1 cellular context compared by ENCODE assay signal in the genomic region with DNA sequence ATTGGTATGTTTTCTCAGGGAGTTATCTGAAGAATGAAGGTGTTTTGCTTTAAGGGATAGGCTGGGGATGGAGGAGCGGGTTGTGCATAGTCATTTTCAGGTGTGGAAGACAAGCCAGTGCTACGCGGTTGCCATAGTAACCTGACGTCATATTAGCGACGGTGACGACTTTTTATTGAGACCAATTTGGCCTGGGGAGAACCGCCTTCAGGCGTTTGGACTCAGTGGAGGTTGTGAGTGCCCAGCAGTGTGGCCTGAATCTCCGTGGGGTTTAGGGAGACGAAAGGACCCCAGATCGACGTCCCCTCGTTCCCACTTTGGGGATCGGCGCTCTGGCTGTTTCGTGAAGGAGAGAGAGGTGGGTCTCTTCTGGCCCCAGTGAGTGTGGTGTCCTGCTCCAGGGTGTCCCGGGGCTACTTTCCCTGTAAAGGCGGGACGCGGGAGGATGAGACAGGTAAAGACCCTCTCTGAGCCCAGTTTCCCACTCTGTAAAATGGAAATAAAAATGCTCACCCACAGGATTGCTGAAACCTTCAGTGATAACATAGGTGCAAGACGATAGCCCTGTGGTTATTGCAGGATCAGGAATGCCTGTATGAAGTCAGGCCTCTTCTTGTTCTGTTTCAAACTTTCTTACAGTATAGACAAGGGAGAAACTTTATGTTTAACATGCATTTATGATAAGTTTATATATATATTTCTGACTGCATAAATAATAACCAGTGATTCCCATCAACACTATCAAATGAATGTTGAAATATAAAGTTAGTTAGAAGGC.
TF ChIP-seq lines count a peak whose summit lies in the region.

No MANE protein-coding gene starts in this region.

TF ChIP-seq in GM23338, 12 proteins besides CTCF, POLR2A, EP300 and RAD21 (continued from another document):
- TF ChIP-seq, protein P1, sequence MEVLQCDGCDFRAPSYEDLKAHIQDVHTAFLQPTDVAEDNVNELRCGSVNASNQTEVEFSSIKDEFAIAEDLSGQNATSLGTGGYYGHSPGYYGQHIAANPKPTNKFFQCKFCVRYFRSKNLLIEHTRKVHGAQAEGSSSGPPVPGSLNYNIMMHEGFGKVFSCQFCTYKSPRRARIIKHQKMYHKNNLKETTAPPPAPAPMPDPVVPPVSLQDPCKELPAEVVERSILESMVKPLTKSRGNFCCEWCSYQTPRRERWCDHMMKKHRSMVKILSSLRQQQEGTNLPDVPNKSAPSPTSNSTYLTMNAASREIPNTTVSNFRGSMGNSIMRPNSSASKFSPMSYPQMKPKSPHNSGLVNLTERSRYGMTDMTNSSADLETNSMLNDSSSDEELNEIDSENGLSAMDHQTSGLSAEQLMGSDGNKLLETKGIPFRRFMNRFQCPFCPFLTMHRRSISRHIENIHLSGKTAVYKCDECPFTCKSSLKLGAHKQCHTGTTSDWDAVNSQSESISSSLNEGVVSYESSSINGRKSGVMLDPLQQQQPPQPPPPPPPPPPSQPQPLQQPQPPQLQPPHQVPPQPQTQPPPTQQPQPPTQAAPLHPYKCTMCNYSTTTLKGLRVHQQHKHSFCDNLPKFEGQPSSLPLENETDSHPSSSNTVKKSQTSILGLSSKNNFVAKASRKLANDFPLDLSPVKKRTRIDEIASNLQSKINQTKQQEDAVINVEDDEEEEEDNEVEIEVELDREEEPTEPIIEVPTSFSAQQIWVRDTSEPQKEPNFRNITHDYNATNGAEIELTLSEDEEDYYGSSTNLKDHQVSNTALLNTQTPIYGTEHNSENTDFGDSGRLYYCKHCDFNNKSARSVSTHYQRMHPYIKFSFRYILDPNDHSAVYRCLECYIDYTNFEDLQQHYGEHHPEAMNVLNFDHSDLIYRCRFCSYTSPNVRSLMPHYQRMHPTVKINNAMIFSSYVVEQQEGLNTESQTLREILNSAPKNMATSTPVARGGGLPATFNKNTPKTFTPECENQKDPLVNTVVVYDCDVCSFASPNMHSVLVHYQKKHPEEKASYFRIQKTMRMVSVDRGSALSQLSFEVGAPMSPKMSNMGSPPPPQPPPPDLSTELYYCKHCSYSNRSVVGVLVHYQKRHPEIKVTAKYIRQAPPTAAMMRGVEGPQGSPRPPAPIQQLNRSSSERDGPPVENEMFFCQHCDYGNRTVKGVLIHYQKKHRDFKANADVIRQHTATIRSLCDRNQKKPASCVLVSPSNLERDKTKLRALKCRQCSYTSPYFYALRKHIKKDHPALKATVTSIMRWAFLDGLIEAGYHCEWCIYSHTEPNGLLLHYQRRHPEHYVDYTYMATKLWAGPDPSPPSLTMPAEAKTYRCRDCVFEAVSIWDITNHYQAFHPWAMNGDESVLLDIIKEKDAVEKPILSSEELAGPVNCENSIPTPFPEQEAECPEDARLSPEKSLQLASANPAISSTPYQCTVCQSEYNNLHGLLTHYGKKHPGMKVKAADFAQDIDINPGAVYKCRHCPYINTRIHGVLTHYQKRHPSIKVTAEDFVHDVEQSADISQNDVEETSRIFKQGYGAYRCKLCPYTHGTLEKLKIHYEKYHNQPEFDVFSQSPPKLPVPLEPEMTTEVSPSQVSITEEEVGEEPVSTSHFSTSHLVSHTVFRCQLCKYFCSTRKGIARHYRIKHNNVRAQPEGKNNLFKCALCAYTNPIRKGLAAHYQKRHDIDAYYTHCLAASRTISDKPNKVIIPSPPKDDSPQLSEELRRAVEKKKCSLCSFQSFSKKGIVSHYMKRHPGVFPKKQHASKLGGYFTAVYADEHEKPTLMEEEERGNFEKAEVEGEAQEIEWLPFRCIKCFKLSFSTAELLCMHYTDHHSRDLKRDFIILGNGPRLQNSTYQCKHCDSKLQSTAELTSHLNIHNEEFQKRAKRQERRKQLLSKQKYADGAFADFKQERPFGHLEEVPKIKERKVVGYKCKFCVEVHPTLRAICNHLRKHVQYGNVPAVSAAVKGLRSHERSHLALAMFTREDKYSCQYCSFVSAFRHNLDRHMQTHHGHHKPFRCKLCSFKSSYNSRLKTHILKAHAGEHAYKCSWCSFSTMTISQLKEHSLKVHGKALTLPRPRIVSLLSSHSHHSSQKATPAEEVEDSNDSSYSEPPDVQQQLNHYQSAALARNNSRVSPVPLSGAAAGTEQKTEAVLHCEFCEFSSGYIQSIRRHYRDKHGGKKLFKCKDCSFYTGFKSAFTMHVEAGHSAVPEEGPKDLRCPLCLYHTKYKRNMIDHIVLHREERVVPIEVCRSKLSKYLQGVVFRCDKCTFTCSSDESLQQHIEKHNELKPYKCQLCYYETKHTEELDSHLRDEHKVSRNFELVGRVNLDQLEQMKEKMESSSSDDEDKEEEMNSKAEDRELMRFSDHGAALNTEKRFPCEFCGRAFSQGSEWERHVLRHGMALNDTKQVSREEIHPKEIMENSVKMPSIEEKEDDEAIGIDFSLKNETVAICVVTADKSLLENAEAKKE (CRISPR knock-in tag; IDR thresholded peaks at IDR 0.05): no peak
- TF ChIP-seq CREB1 (CRISPR knock-in tag; IDR thresholded peaks at IDR 0.05; ENCODE audit: low read depth) (peak; percentile 97), ZNF114 (CRISPR knock-in tag; IDR thresholded peaks at IDR 0.05) (no peak), NANOG (IDR thresholded peaks at IDR 0.05; ENCODE audit: borderline replicate concordance) (no peak), POLR2AphosphoS5 (IDR thresholded peaks at IDR 0.05; ENCODE audit: low read depth) (peak; percentile 69), EZH2 (IDR thresholded peaks at IDR 0.05; ENCODE audit: low read depth, unreplicated experiment) (no peak), EZH2phosphoT487 (IDR thresholded peaks at IDR 0.05; ENCODE audit: unreplicated experiment) (no peak)
- TF ChIP-seq, protein P2, sequence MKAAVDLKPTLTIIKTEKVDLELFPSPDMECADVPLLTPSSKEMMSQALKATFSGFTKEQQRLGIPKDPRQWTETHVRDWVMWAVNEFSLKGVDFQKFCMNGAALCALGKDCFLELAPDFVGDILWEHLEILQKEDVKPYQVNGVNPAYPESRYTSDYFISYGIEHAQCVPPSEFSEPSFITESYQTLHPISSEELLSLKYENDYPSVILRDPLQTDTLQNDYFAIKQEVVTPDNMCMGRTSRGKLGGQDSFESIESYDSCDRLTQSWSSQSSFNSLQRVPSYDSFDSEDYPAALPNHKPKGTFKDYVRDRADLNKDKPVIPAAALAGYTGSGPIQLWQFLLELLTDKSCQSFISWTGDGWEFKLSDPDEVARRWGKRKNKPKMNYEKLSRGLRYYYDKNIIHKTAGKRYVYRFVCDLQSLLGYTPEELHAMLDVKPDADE (IDR thresholded peaks at IDR 0.05): no peak
